In the genomic region with DNA sequence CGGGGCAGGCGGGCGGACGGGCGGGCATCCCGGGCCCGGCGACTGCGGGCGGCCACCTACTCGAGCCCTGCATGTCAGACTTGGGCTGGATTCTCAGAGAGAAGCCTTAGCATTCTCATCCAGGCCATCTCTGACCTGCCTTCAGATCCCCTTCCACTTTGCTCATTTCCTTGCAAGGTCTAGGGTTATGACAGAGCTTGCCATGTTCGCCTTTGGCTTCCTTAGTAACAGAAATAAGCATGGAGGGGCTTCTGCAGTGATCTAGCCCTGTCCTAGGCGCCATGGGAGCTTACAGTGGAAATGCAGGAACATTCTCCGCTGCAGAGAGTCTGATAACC, we compare ENCODE assay signal across 1 cellular context.
TF ChIP-seq lines count a peak whose summit lies in the region.

No MANE protein-coding gene starts in this region.

TF ChIP-seq in HepG2, 621 proteins besides CTCF, POLR2A, EP300 and RAD21 (continued from another document):
- TF ChIP-seq, protein P1, sequence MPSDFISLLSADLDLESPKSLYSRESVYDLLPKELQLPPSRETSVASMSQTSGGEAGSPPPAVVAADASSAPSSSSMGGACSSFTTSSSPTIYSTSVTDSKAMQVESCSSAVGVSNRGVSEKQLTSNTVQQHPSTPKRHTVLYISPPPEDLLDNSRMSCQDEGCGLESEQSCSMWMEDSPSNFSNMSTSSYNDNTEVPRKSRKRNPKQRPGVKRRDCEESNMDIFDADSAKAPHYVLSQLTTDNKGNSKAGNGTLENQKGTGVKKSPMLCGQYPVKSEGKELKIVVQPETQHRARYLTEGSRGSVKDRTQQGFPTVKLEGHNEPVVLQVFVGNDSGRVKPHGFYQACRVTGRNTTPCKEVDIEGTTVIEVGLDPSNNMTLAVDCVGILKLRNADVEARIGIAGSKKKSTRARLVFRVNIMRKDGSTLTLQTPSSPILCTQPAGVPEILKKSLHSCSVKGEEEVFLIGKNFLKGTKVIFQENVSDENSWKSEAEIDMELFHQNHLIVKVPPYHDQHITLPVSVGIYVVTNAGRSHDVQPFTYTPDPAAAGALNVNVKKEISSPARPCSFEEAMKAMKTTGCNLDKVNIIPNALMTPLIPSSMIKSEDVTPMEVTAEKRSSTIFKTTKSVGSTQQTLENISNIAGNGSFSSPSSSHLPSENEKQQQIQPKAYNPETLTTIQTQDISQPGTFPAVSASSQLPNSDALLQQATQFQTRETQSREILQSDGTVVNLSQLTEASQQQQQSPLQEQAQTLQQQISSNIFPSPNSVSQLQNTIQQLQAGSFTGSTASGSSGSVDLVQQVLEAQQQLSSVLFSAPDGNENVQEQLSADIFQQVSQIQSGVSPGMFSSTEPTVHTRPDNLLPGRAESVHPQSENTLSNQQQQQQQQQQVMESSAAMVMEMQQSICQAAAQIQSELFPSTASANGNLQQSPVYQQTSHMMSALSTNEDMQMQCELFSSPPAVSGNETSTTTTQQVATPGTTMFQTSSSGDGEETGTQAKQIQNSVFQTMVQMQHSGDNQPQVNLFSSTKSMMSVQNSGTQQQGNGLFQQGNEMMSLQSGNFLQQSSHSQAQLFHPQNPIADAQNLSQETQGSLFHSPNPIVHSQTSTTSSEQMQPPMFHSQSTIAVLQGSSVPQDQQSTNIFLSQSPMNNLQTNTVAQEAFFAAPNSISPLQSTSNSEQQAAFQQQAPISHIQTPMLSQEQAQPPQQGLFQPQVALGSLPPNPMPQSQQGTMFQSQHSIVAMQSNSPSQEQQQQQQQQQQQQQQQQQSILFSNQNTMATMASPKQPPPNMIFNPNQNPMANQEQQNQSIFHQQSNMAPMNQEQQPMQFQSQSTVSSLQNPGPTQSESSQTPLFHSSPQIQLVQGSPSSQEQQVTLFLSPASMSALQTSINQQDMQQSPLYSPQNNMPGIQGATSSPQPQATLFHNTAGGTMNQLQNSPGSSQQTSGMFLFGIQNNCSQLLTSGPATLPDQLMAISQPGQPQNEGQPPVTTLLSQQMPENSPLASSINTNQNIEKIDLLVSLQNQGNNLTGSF (CRISPR knock-in tag; IDR thresholded peaks at IDR 0.05) = no peak
- 0 out of 2 replicates have a peak, but pooled peaks have one; percentile 8 for TF ChIP-seq MEIS2 (CRISPR knock-in tag; IDR thresholded peaks at IDR 0.05)
- TF ChIP-seq ZSCAN5A (CRISPR knock-in tag; IDR thresholded peaks at IDR 0.05; ENCODE audit: borderline replicate concordance) = no peak
- TF ChIP-seq MBD4 (IDR thresholded peaks at IDR 0.05; ENCODE audit: borderline replicate concordance, low read length) = no peak
- TF ChIP-seq JDP2 (CRISPR knock-in tag; IDR thresholded peaks at IDR 0.05; ENCODE audit: borderline replicate concordance) = no peak
- TF ChIP-seq BRD4 (CRISPR knock-in tag; IDR thresholded peaks at IDR 0.05) = 0 out of 2 replicates have a peak, but pooled peaks have one; percentile 24
- no peak for TF ChIP-seq NCOA5 (CRISPR knock-in tag; IDR thresholded peaks at IDR 0.05)
- no peak for TF ChIP-seq ZNF260 (CRISPR knock-in tag; IDR thresholded peaks at IDR 0.05; ENCODE audit: borderline replicate concordance, low read depth)
- no peak for TF ChIP-seq JUN (CRISPR knock-in tag; IDR thresholded peaks at IDR 0.05)
- no peak for TF ChIP-seq RNF2 (conservative IDR thresholded peaks at IDR 0.05; ENCODE audit: low read depth)
- TF ChIP-seq TEAD3 (CRISPR knock-in tag; optimal IDR thresholded peaks at IDR 0.05; ENCODE audit: borderline replicate concordance) = peak; percentile 33
- no peak for TF ChIP-seq ZNF430 (CRISPR knock-in tag; IDR thresholded peaks at IDR 0.05)
- no peak for TF ChIP-seq GLI4 (CRISPR knock-in tag; IDR thresholded peaks at IDR 0.05; ENCODE audit: borderline replicate concordance)
- TF ChIP-seq IKZF1 (IDR thresholded peaks at IDR 0.05) = no peak
- TF ChIP-seq, protein P2, sequence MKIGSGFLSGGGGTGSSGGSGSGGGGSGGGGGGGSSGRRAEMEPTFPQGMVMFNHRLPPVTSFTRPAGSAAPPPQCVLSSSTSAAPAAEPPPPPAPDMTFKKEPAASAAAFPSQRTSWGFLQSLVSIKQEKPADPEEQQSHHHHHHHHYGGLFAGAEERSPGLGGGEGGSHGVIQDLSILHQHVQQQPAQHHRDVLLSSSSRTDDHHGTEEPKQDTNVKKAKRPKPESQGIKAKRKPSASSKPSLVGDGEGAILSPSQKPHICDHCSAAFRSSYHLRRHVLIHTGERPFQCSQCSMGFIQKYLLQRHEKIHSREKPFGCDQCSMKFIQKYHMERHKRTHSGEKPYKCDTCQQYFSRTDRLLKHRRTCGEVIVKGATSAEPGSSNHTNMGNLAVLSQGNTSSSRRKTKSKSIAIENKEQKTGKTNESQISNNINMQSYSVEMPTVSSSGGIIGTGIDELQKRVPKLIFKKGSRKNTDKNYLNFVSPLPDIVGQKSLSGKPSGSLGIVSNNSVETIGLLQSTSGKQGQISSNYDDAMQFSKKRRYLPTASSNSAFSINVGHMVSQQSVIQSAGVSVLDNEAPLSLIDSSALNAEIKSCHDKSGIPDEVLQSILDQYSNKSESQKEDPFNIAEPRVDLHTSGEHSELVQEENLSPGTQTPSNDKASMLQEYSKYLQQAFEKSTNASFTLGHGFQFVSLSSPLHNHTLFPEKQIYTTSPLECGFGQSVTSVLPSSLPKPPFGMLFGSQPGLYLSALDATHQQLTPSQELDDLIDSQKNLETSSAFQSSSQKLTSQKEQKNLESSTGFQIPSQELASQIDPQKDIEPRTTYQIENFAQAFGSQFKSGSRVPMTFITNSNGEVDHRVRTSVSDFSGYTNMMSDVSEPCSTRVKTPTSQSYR (CRISPR knock-in tag; IDR thresholded peaks at IDR 0.05; ENCODE audit: borderline replicate concordance) = no peak
- no peak for TF ChIP-seq PLRG1 (conservative IDR thresholded peaks at IDR 0.05)
- TF ChIP-seq NFIB (CRISPR knock-in tag; IDR thresholded peaks at IDR 0.05; ENCODE audit: borderline replicate concordance) = no peak
- TF ChIP-seq HNRNPK (IDR thresholded peaks at IDR 0.05; ENCODE audit: low read depth, low read length, poor library complexity, severe bottlenecking) = no peak
- no peak for TF ChIP-seq PAX8 (CRISPR knock-in tag; IDR thresholded peaks at IDR 0.05; ENCODE audit: borderline replicate concordance)
- no peak for TF ChIP-seq CEBPG (CRISPR knock-in tag; IDR thresholded peaks at IDR 0.05)
- peak; percentile 47; the same call in 1 of the 2 replicates for TF ChIP-seq ZFY (CRISPR knock-in tag; IDR thresholded peaks at IDR 0.05)
- no peak for TF ChIP-seq TOE1 (CRISPR knock-in tag; IDR thresholded peaks at IDR 0.05)
- TF ChIP-seq, protein P3, sequence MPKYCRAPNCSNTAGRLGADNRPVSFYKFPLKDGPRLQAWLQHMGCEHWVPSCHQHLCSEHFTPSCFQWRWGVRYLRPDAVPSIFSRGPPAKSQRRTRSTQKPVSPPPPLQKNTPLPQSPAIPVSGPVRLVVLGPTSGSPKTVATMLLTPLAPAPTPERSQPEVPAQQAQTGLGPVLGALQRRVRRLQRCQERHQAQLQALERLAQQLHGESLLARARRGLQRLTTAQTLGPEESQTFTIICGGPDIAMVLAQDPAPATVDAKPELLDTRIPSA (CRISPR knock-in tag; IDR thresholded peaks at IDR 0.05; ENCODE audit: borderline replicate concordance) = no peak
- no peak for TF ChIP-seq REPIN1 (CRISPR knock-in tag; IDR thresholded peaks at IDR 0.05; ENCODE audit: borderline replicate concordance, low read depth)
- no peak for TF ChIP-seq NFE2L1 (CRISPR knock-in tag; IDR thresholded peaks at IDR 0.05; ENCODE audit: borderline replicate concordance)
- 0 out of 2 replicates have a peak, but pooled peaks have one; percentile 37 for TF ChIP-seq ZNF512B (CRISPR knock-in tag; IDR thresholded peaks at IDR 0.05; ENCODE audit: borderline replicate concordance)
- TF ChIP-seq ZNF839 (CRISPR knock-in tag; IDR thresholded peaks at IDR 0.05; ENCODE audit: borderline replicate concordance) = no peak
